In the genomic region with DNA sequence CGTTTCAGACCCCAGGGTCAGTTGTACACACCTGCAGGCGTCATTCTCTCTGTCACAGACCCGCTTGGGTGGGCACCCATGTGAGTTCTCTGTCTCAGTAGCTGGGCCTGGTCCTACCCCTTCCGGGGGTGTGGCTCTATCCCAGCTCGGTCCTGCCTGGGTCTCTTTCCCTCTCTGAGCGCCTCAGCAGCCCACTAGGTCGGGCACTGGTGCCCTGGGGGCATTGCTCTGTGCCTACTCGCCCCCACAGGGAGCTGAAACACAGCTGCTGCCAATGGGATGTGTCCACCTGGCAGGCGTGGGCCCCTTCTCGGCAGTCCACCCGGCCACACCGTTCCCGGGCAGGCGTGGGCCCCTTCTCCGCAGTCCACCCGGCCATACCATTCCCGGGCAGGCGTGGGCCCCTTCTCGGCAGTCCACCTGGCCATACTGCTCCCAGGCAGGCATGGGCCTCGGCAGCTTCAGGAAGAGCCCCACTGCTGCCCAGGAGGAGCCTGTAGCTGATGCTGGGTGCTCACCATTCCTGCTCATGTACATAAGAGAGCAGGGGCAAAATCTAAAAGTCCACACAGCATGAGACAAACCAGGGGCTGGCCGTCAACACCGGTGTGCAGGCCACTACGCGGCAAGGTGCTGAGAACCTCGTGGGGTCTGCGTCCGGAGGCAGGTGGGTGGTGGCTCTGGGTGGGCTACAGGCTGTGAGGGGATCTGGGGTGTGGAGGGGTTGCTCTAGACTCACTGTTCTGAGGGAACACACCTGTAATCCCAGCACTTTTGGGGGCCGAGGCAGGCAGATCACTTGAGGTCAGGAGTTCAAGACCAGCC, we compare ENCODE assay signal across 27 cellular contexts. TPM values are rescaled to one million over a fixed set of nuclear protein-coding genes. Genes with fewer than 3 reads are reported as not detected.
"Had no signal": no experiment of that assay in that cellular context is flagged by ENCODE, and none has a peak within 500 bp of the region (broad histone marks: within the 10 kb centered on the region; RNA-seq: fewer than 3 reads in every experiment).

No MANE protein-coding gene starts in this region.

- H3K4me1 Mint-ChIP-seq: mesothelial cell of epicardium, nephron had no signal

- H3K27ac Mint-ChIP-seq: dendritic cell treated with granulocyte-macrophage colony-stimulating factor and Interleukin-4, amounts not matched to agents 40 ng/mL and 50 ng/mL, for 4 days; effector memory CD8-positive, alpha-beta T cell; memory B cell; mesothelial cell of epicardium; nephron had no signal

- FAIRE-seq: colon had no signal

- H3K27ac ChIP-seq: esophagus squamous epithelium, gastroesophageal sphincter, left lung, lower lobe of right lung, stomach, thoracic aorta, uterus had no signal

- DNase-seq: effector memory CD8-positive, alpha-beta T cell; esophagus squamous epithelium; foreskin fibroblast; glutamatergic neuron; left lung; lower lobe of right lung; stimulated activated CD4-positive, alpha-beta T cell treated with anti-CD3 and anti-CD28 coated beads, Interleukin-2, amount 100 ng/mL, for 24 hours; stimulated activated CD4-positive, alpha-beta T cell treated with anti-CD3 and anti-CD28 coated beads, Interleukin-4, amount 100 ng/mL, for 4 hours; stimulated activated naive CD4-positive, alpha-beta T cell; stomach; substantia nigra; trophoblast cell; uterus had no signal

- H3K27me3 ChIP-seq: left lung, uterus had no signal

- H3K4me1 ChIP-seq: gastroesophageal sphincter, left lung, lower lobe of right lung, uterus had no signal

- H3K36me3 Mint-ChIP-seq: memory B cell, mesothelial cell of epicardium had no signal

- H3K4me3 ChIP-seq: esophagus squamous epithelium, gastroesophageal sphincter, left lung, lower lobe of right lung, stomach, thoracic aorta, uterus had no signal

- H3K9me3 Mint-ChIP-seq: dendritic cell treated with granulocyte-macrophage colony-stimulating factor and Interleukin-4, amounts not matched to agents 40 ng/mL and 50 ng/mL, for 4 days; effector memory CD8-positive, alpha-beta T cell; memory B cell; mesothelial cell of epicardium; nephron had no signal

- H3K27me3 Mint-ChIP-seq: dendritic cell treated with granulocyte-macrophage colony-stimulating factor and Interleukin-4, amounts not matched to agents 40 ng/mL and 50 ng/mL, for 4 days had no signal

- H3K36me3 ChIP-seq: esophagus squamous epithelium, gastroesophageal sphincter, left lung, lower lobe of right lung, stomach, thoracic aorta, uterus had no signal

- ATAC-seq: effector memory CD8-positive, alpha-beta T cell; gastroesophageal sphincter; left lung; sciatic nerve had no signal

- H3K4me3 Mint-ChIP-seq: dendritic cell treated with granulocyte-macrophage colony-stimulating factor and Interleukin-4, amounts not matched to agents 40 ng/mL and 50 ng/mL, for 4 days; effector memory CD8-positive, alpha-beta T cell; memory B cell; mesothelial cell of epicardium; nephron had no signal

- H3K9me3 ChIP-seq: esophagus squamous epithelium, gastroesophageal sphincter, left lung, lower lobe of right lung, stomach, thoracic aorta, uterus had no signal

RNA-seq across cellular contexts. Expression of gene MLC1, which starts 12.3 kb away (rescaled TPM):
- total RNA-seq: epithelial cell of proximal tubule, myocyte, pulmonary artery endothelial cell, stomach had no signal
- polyA plus RNA-seq: stomach had no signal

RNA-seq across cellular contexts. Expression of gene TTLL8, which starts 14.8 kb away (rescaled TPM):
- total RNA-seq: epithelial cell of proximal tubule, esophagus squamous epithelium, gastroesophageal sphincter, left lung, lower lobe of right lung, mucosa of gallbladder, myocyte, omental fat pad, pulmonary artery endothelial cell, sciatic nerve, skeletal muscle tissue, stomach, thoracic aorta, uterus had no signal
- polyA plus RNA-seq: stomach had no signal
